In the genomic region with DNA sequence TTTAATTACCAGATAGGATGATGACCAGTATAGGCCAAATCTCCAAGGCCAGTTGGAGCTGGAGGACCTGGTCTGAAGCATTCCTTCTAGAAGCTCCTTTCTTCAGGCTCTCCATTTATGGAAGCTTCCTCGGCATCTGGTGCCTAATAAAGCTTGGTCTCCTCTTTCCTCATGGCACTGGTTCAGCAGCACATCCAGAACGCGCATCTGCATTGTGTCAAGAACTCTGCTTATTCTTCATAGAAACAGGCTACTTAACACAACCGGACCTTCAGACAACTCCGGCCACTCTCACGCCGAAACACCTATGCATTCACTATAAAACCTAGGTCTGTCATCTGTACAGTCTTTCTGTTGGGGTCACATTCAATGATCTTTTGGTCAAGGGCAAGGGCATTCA, we compare ENCODE assay signal across 16 cellular contexts.
DNase-seq lines count a peak whose midpoint lies in the region; TF ChIP-seq lines count a peak whose summit lies in the region.
"Had no signal": no experiment of that assay in that cellular context is flagged by ENCODE, and none has a peak within 500 bp of the region (broad histone marks: within the 10 kb centered on the region; RNA-seq: fewer than 3 reads in every experiment).

No MANE protein-coding gene starts in this region.

- H3K4me1 ChIP-seq in ascending aorta (peaks cover 19 to 35% of the 10 kb centered on the region in 2 donors), esophagus squamous epithelium (peaks cover 0 to 32% (median 10%) of the 10 kb centered on the region in 3 donors), thyroid gland (peaks cover 16 to 18% of the 10 kb centered on the region in 2 donors), SJCRH30 (peaks cover 5% of the 10 kb centered on the region), neuronal stem cell (ENCODE audit: control insufficient read depth in 2 of 2, insufficient read depth in 1 of 2, low read depth in 1 of 2, low read length in 2 of 2) (peaks cover 4 to 6% of the 10 kb centered on the region in 2 donors)
- H3K4me1 ChIP-seq: HAP-1 had no signal

- no peak for TF ChIP-seq POLR2A in esophagus squamous epithelium (IDR thresholded peaks at IDR 0.05)
- no peak for TF ChIP-seq POLR2A in thyroid gland (IDR thresholded peaks at IDR 0.05)

- no peak overlapping the region for H2AFZ ChIP-seq in neuronal stem cell (ENCODE audit: low read length)

- no peak overlapping the region for H4K91ac ChIP-seq in neuronal stem cell (ENCODE audit: low read depth, low read length, poor library complexity)

- H3K4me2 ChIP-seq in neuronal stem cell (ENCODE audit: insufficient read depth, low read length, poor library complexity, severe bottlenecking): no peak overlapping the region

- peaks cover 4% of the 10 kb centered on the region for H3K36me3 Mint-ChIP-seq in osteocyte (ENCODE audit: unreplicated experiment)
- H3K36me3 Mint-ChIP-seq: naive thymus-derived CD8-positive, alpha-beta T cell had no signal

- no peak overlapping the region for H2BK5ac ChIP-seq in neuronal stem cell (ENCODE audit: low read length)

- WGBS in esophagus squamous epithelium, 2 donors: 77 to 95% methylated on average over 3 to 7 of the region's 7 CpGs
- 94 to 96% methylated on average over 7 of the region's 7 CpGs for WGBS in thyroid gland, 2 donors
- no CpG with 5 or more reads among the region's 7 CpGs for WGBS in neuronal stem cell (ENCODE audit: extremely low coverage in 2 of 2, insufficient read length in 2 of 2, insufficient replicate concordance in 1 of 2), 2 donors

- H3K27ac ChIP-seq in ascending aorta (peak overlapping the region; percentile 95 to 99), esophagus squamous epithelium (peak overlapping the region; percentile 62 to 91 (median 88)), thyroid gland (peak overlapping the region; percentile 62 to 87 (median 85)), SJCRH30 (no peak overlapping the region), neuronal stem cell (replicated peaks; ENCODE audit: low read length) (no peak overlapping the region)
- H3K27ac ChIP-seq: RWPE1 had no signal

- no peaks in the 10 kb centered on the region for H3K36me3 ChIP-seq in ascending aorta
- H3K36me3 ChIP-seq in esophagus squamous epithelium: no peaks in the 10 kb centered on the region
- H3K36me3 ChIP-seq in thyroid gland: no peaks in the 10 kb centered on the region
- no peaks in the 10 kb centered on the region for H3K36me3 ChIP-seq in SJCRH30
- H3K36me3 ChIP-seq in neuronal stem cell (replicated peaks in 1 of 2; ENCODE audit: control insufficient read depth in 2 of 2, insufficient read depth in 2 of 2, low read length in 2 of 2): no peaks in the 10 kb centered on the region
- H3K36me3 ChIP-seq: HAP-1 had no signal

- H3K27me3 ChIP-seq in ascending aorta (no peaks in the 10 kb centered on the region), esophagus squamous epithelium (no peaks in the 10 kb centered on the region), thyroid gland (no peaks in the 10 kb centered on the region), SJCRH30 (no peaks in the 10 kb centered on the region; the same call in 1 of the 2 replicates), neuronal stem cell (ENCODE audit: control insufficient read depth in 3 of 3, insufficient read depth in 3 of 3, low read depth in 1 of 3, low read length in 3 of 3) (no peaks in the 10 kb centered on the region)

- no peak overlapping the region for H4K8ac ChIP-seq in neuronal stem cell (ENCODE audit: low read depth, low read length)

- TF ChIP-seq CTCF in ascending aorta (IDR thresholded peaks at IDR 0.05): no peak
- TF ChIP-seq CTCF in esophagus squamous epithelium (IDR thresholded peaks at IDR 0.05): no peak
- TF ChIP-seq CTCF in osteocyte (IDR thresholded peaks at IDR 0.05): no peak
- no peak for TF ChIP-seq CTCF in thyroid gland (IDR thresholded peaks at IDR 0.05)

- DNase-seq in ascending aorta (ENCODE audit: low spot score in 2 of 2) (no peak), esophagus squamous epithelium (lab: John Stamatoyannopoulos, UW) (no peak), osteocyte (ENCODE audit: extremely low spot score, unreplicated experiment) (no peak), thyroid gland (no peak), NCI-H774 (lab: John Stamatoyannopoulos, UW) (no peak), SJCRH30 (no peak), neuronal stem cell (ENCODE audit: low spot score) (no peak)
- DNase-seq: activated naive CD4-positive, alpha-beta T cell treated with Interleukin-2 at 50 U/mL for 16 hours; naive thymus-derived CD8-positive, alpha-beta T cell; NCI-H1930; NCI-H446 treated with DMSO at 0.1 percent for 48 hours; stimulated activated naive CD4-positive, alpha-beta T cell had no signal

- H3K4ac ChIP-seq in neuronal stem cell (ENCODE audit: low read length): no peak overlapping the region

- H3K4me3 ChIP-seq in ascending aorta: no peak overlapping the region
- no peak overlapping the region for H3K4me3 ChIP-seq in esophagus squamous epithelium
- H3K4me3 ChIP-seq in thyroid gland (replicated peaks in 1 of 3): no peak overlapping the region
- H3K4me3 ChIP-seq in SJCRH30: no peak overlapping the region
- H3K4me3 ChIP-seq in neuronal stem cell (ENCODE audit: low read length in 2 of 2): no peak overlapping the region
- H3K4me3 ChIP-seq: HAP-1, K562 had no signal

- no peaks in the 10 kb centered on the region for H3K79me1 ChIP-seq in neuronal stem cell (ENCODE audit: low read depth, low read length)

- H3K27me3 Mint-ChIP-seq in osteocyte (ENCODE audit: unreplicated experiment): no peaks in the 10 kb centered on the region

- H2BK12ac ChIP-seq in neuronal stem cell (ENCODE audit: low read length): no peak overlapping the region

- no peaks in the 10 kb centered on the region for H3K9me3 Mint-ChIP-seq in osteocyte (ENCODE audit: unreplicated experiment)
- H3K9me3 Mint-ChIP-seq: dendritic cell treated with granulocyte-macrophage colony-stimulating factor and Interleukin-4, amounts not matched to agents 40 ng/mL and 50 ng/mL, for 4 days; naive thymus-derived CD8-positive, alpha-beta T cell had no signal

- H3K9me3 ChIP-seq in ascending aorta: no peaks in the 10 kb centered on the region
- no peaks in the 10 kb centered on the region for H3K9me3 ChIP-seq in esophagus squamous epithelium
- no peaks in the 10 kb centered on the region for H3K9me3 ChIP-seq in thyroid gland
- 0 out of 2 replicates have a peak, but pooled peaks cover 3% of the 10 kb centered on the region for H3K9me3 ChIP-seq in SJCRH30 (replicated peaks)
- H3K9me3 ChIP-seq in neuronal stem cell (replicated peaks in 1 of 2; ENCODE audit: control insufficient read depth in 2 of 2, insufficient read depth in 1 of 2, low read depth in 1 of 2, low read length in 2 of 2): no peaks in the 10 kb centered on the region
- H3K9me3 ChIP-seq: HAP-1 had no signal

- no peak overlapping the region for H3K9ac ChIP-seq in neuronal stem cell (ENCODE audit: low read depth, low read length, poor library complexity)

- H2BK15ac ChIP-seq in neuronal stem cell (ENCODE audit: low read length): no peak overlapping the region

- H2BK120ac ChIP-seq in neuronal stem cell (ENCODE audit: low read depth, low read length): no peak overlapping the region

- H3K4me1 Mint-ChIP-seq in osteocyte (ENCODE audit: unreplicated experiment): peaks cover 38% of the 10 kb centered on the region

- no peak overlapping the region for H3K18ac ChIP-seq in neuronal stem cell (ENCODE audit: low read length)

- H3K4me3 Mint-ChIP-seq in osteocyte (ENCODE audit: unreplicated experiment): no peak overlapping the region
- H3K4me3 Mint-ChIP-seq: dendritic cell treated with granulocyte-macrophage colony-stimulating factor and Interleukin-4, amounts not matched to agents 40 ng/mL and 50 ng/mL, for 4 days; naive thymus-derived CD8-positive, alpha-beta T cell had no signal

- H3K14ac ChIP-seq in neuronal stem cell (ENCODE audit: low read length): no peak overlapping the region

- no peak overlapping the region for H2AK5ac ChIP-seq in neuronal stem cell (ENCODE audit: low read depth, low read length)

- no peak overlapping the region for H3K23ac ChIP-seq in neuronal stem cell (ENCODE audit: low read depth, low read length, poor library complexity)

- peak overlapping the region; percentile 92 for H3K27ac Mint-ChIP-seq in osteocyte (ENCODE audit: unreplicated experiment)
- H3K27ac Mint-ChIP-seq: dendritic cell treated with granulocyte-macrophage colony-stimulating factor and Interleukin-4, amounts not matched to agents 40 ng/mL and 50 ng/mL, for 4 days; naive thymus-derived CD8-positive, alpha-beta T cell had no signal

- intact Hi-C loops in ascending aorta (cut with DNase I): loop anchor here (2.0 kb wide), 1 partner anchor 99 kb away; no protein-coding TSS in a partner anchor
- intact Hi-C loops in esophagus squamous epithelium (cut with DNase I): no loop called here
- intact Hi-C loops in thyroid gland (cut with DNase I): no loop called here

Comparison
In these comparisons a context has a peak if more than half of its experiments do, and no peak if none do; other contexts are left out.
1. H3K27ac ChIP-seq: peak in ascending aorta (2 of 2), esophagus squamous epithelium (4 of 4) and thyroid gland (3 of 3); none in SJCRH30 (single experiment) and neuronal stem cell (single experiment).